Comparison of ENCODE assay signal across 28 cellular contexts in the genomic region with DNA sequence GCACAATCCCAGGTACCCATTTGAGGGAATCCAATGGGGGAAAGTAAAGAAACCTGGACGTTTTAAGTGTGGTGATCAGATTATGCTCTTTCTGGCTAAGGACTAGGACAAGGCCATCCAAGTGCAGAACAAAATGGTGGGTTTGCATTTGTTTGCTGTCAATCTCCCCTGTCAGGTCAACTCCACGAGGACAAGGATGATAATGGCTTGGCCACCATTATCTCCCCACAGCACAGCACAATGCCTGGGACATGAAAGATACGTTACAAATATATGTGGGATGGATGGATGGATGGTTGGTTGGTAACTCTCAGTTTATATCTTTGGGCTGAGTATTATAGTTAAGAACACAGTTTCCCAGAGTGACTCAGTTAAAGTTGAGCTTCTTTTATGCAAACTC.
"Had no signal": no experiment of that assay in that cellular context is flagged by ENCODE, and none has a peak within 500 bp of the region (broad histone marks: within the 10 kb centered on the region; RNA-seq: fewer than 3 reads in every experiment).

No MANE protein-coding gene starts in this region.

- DNase-seq: stimulated activated CD4-positive, alpha-beta T cell treated with anti-CD3 and anti-CD28 coated beads, Interleukin-2, amount 100 ng/mL, for 48 hours; stimulated activated CD4-positive, alpha-beta T cell treated with anti-CD3 and anti-CD28 coated beads, Interleukin-4, amount 100 ng/mL, for 1 hour; stimulated activated CD4-positive, alpha-beta T cell treated with anti-CD3 and anti-CD28 coated beads, Interleukin-4, amount 100 ng/mL, for 24 hours; stimulated activated CD4-positive, alpha-beta T cell treated with anti-CD3 and anti-CD28 coated beads, Interleukin-4, amount 100 ng/mL, for 4 hours; stimulated activated CD8-positive, alpha-beta memory T cell treated with anti-CD3 and anti-CD28 coated beads, Interleukin-4, amount 100 ng/mL, for 48 hours; stimulated activated naive B cell treated with anti-CD40 and anti-IgM and Interleukin-4, amounts not matched to agents 10 μg/mL and 1 μg/mL and 100 μg/mL, for 72 hours; stimulated activated naive CD4-positive, alpha-beta T cell; stimulated activated naive CD4-positive, alpha-beta T cell treated with Interleukin-2 at 50 U/mL for 16 hours; stimulated activated naive CD8-positive, alpha-beta T cell treated with anti-CD3 and anti-CD28 coated beads, Interleukin-15, amount 100 ng/mL, for 72 hours; stimulated activated naive CD8-positive, alpha-beta T cell treated with anti-CD3 and anti-CD28 coated beads, Interleukin-15, Interleukin-2, amounts not matched to agents 100 U/mL and 50 U/mL, for 24 hours; stomach; substantia nigra; testis; thyroid gland; tibial artery; transverse colon; trophoblast cell; upper lobe of left lung; upper lobe of right lung; uterus had no signal

- H3K36me3 ChIP-seq: stomach, suprapubic skin, thoracic aorta, thyroid gland, tibial artery, tibial nerve, upper lobe of left lung, upper lobe of right lung, uterus, vagina had no signal

- H3K27me3 Mint-ChIP-seq: stimulated activated naive CD8-positive, alpha-beta T cell treated with anti-CD3 and anti-CD28 coated beads, Interleukin-15, amount 100 ng/mL, for 72 hours; stimulated activated naive CD8-positive, alpha-beta T cell treated with anti-CD3 and anti-CD28 coated beads, Interleukin-15, Interleukin-2, amounts not matched to agents 100 ng/mL and 50 ng/mL, for 24 hours had no signal

- FAIRE-seq: urothelium cell line had no signal

- H3K4me3 Mint-ChIP-seq: stimulated activated memory B cell treated with anti-CD40 and anti-IgM and Interleukin-4, amounts not matched to agents 10 μg/mL and 1 μg/mL and 100 μg/mL, for 72 hours; stimulated activated naive B cell treated with anti-CD40 and anti-IgM and Interleukin-4, amounts not matched to agents 10 μg/mL and 1 μg/mL and 100 μg/mL, for 72 hours; stimulated activated naive CD8-positive, alpha-beta T cell treated with anti-CD3 and anti-CD28 coated beads, Interleukin-15, amount 100 ng/mL, for 72 hours; stimulated activated naive CD8-positive, alpha-beta T cell treated with anti-CD3 and anti-CD28 coated beads, Interleukin-15, Interleukin-2, amounts not matched to agents 100 ng/mL and 50 ng/mL, for 24 hours; type B pancreatic cell had no signal

- ATAC-seq: stimulated activated memory B cell treated with anti-CD40 and anti-IgM and Interleukin-4, amounts not matched to agents 10 μg/mL and 1 μg/mL and 100 μg/mL, for 72 hours; stimulated activated naive B cell treated with anti-CD40 and anti-IgM and Interleukin-4, amounts not matched to agents 10 μg/mL and 1 μg/mL and 100 μg/mL, for 72 hours; stimulated activated naive CD8-positive, alpha-beta T cell treated with anti-CD3 and anti-CD28 coated beads, Interleukin-15, amount 100 ng/mL, for 72 hours; stimulated activated naive CD8-positive, alpha-beta T cell treated with anti-CD3 and anti-CD28 coated beads, Interleukin-15, Interleukin-2, amounts not matched to agents 100 U/mL and 50 U/mL, for 24 hours; upper lobe of right lung had no signal

- H3K27ac Mint-ChIP-seq: stimulated activated memory B cell treated with anti-CD40 and anti-IgM and Interleukin-4, amounts not matched to agents 10 μg/mL and 1 μg/mL and 100 μg/mL, for 72 hours; stimulated activated naive B cell treated with anti-CD40 and anti-IgM and Interleukin-4, amounts not matched to agents 10 μg/mL and 1 μg/mL and 100 μg/mL, for 72 hours; stimulated activated naive CD8-positive, alpha-beta T cell treated with anti-CD3 and anti-CD28 coated beads, Interleukin-15, amount 100 ng/mL, for 72 hours; stimulated activated naive CD8-positive, alpha-beta T cell treated with anti-CD3 and anti-CD28 coated beads, Interleukin-15, Interleukin-2, amounts not matched to agents 100 ng/mL and 50 ng/mL, for 24 hours; type B pancreatic cell had no signal

- H3K4me1 Mint-ChIP-seq: stimulated activated naive CD8-positive, alpha-beta T cell treated with anti-CD3 and anti-CD28 coated beads, Interleukin-15, amount 100 ng/mL, for 72 hours had no signal

- H3K4me1 ChIP-seq: stomach, suprapubic skin, testis, thyroid gland, tibial artery, tibial nerve, transverse colon, upper lobe of left lung, upper lobe of right lung, uterus, vagina had no signal

- H3K27ac ChIP-seq: stomach, suprapubic skin, testis, thoracic aorta, thyroid gland, tibial artery, tibial nerve, transverse colon, upper lobe of left lung, upper lobe of right lung, uterus, vagina had no signal

- H3K9me3 Mint-ChIP-seq: type B pancreatic cell had no signal

- H3K9me3 ChIP-seq: testis, thoracic aorta, thyroid gland, uterus, vagina had no signal

- H3K36me3 Mint-ChIP-seq: type B pancreatic cell had no signal

- H3K4me3 ChIP-seq: stomach, suprapubic skin, testis, thoracic aorta, thyroid gland, tibial artery, tibial nerve, transverse colon, upper lobe of left lung, upper lobe of right lung, uterus, vagina had no signal

- H3K27me3 ChIP-seq: stomach, testis, thyroid gland, tibial artery, tibial nerve, transverse colon, upper lobe of left lung, upper lobe of right lung, uterus, vagina had no signal
